21 cellular contexts compared by ENCODE assay signal in genomic region chr14:63367742-63368364, GRCh38. TPM values are rescaled to one million over a fixed set of nuclear protein-coding genes. Genes with fewer than 3 reads are reported as not detected.
DNase-seq lines count a peak whose midpoint lies in the region; ATAC-seq, FAIRE-seq and TF ChIP-seq lines count a peak whose summit lies in the region.
"Had no signal": no experiment of that assay in that cellular context is flagged by ENCODE, and none has a peak within 500 bp of the region (broad histone marks: within the 10 kb centered on the region; RNA-seq: fewer than 3 reads in every experiment).

No MANE protein-coding gene starts in this region.

- H4K20me1 ChIP-seq in H1 (replicated peaks in 1 of 2; ENCODE audit: control insufficient read depth in 1 of 2, insufficient read depth in 2 of 2, low read length in 2 of 2) (no peaks in the 10 kb centered on the region), osteoblast (ENCODE audit: insufficient read depth, low read length) (no peaks in the 10 kb centered on the region)

- H2AK5ac ChIP-seq in H1 (ENCODE audit: low read depth, low read length) = no peak overlapping the region

- no peak overlapping the region for H2BK20ac ChIP-seq in H1 (ENCODE audit: low read length)

- H3K36me3 Mint-ChIP-seq in HFFc6 (ENCODE audit: low read depth) = peaks cover 10% of the 10 kb centered on the region; the same call in 1 of the 2 replicates

- H3K4me3 Mint-ChIP-seq in HFFc6 = no peak overlapping the region

- ATAC-seq in GM18909 (IDR thresholded peaks at IDR 0.05; ENCODE audit: poor library complexity, unreplicated experiment) (no peak), GM21528 (IDR thresholded peaks at IDR 0.05; ENCODE audit: low FRiP score, unreplicated experiment) (no peak), HG03571 (IDR thresholded peaks at IDR 0.05; ENCODE audit: unreplicated experiment) (no peak)
- ATAC-seq: A549 had no signal

- no peak overlapping the region for H4K8ac ChIP-seq in H1 (ENCODE audit: extremely low read depth, insufficient read depth, low read length)

- H3K4me2 ChIP-seq in H1 (ENCODE audit: insufficient read depth in 1 of 2, low read depth in 2 of 2, low read length in 2 of 2) = no peak overlapping the region
- no peak overlapping the region for H3K4me2 ChIP-seq in osteoblast (ENCODE audit: insufficient read depth, low read length)
- H3K4me2 ChIP-seq: A549, KMS-11 had no signal

- no peak overlapping the region for H3K14ac ChIP-seq in H1 (ENCODE audit: insufficient read length)

- H2BK15ac ChIP-seq in H1 (ENCODE audit: low read length) = no peak overlapping the region

- H4K5ac ChIP-seq in H1 (ENCODE audit: insufficient read length, low read depth, low read length) = no peak overlapping the region

- no peak for TF ChIP-seq RAD21 in H1 (IDR thresholded peaks at IDR 0.05 in 1 of 2, conservative IDR thresholded peaks at IDR 0.05 in 1 of 2; ENCODE audit: low read depth in 2 of 2, low read length in 2 of 2)

- DNase-seq in AG09309 (ENCODE audit: low read depth) = no peak
- DNase-seq in HFFc6 = no peak
- no peak for DNase-seq in H1 (ENCODE audit: low read depth in 1 of 2, low spot score in 2 of 2)
- no peak for DNase-seq in osteoblast (ENCODE audit: insufficient read length, low spot score, missing footprints)
- DNase-seq in ovary = no peak
- DNase-seq: BE2C, DMS 273 treated with DMSO at 0.1 percent for 48 hours, NCI-H1092, NCI-H1694, NCI-H2107, NCI-H345, NCI-H748 treated with DMSO at 0.1 percent for 48 hours, SHP77 had no signal

- no peak for FAIRE-seq in H1 (lab: Jason Lieb, UNC)
- FAIRE-seq: A549, RCC 7860 had no signal

- no peak overlapping the region for H4K91ac ChIP-seq in H1 (replicated peaks; ENCODE audit: insufficient read length, low read length)

- no peak overlapping the region for H3K27ac ChIP-seq in H1 (ENCODE audit: low read depth, low read length)
- no peak overlapping the region for H3K27ac ChIP-seq in osteoblast (ENCODE audit: low read depth, low read length)
- no peak overlapping the region for H3K27ac ChIP-seq in ovary
- H3K27ac ChIP-seq: A549, KMS-11 had no signal

- H2BK5ac ChIP-seq in H1 (ENCODE audit: low read depth, low read length) = no peak overlapping the region

- H2BK120ac ChIP-seq in H1 (replicated peaks; ENCODE audit: low read depth, low read length) = no peak overlapping the region

- POLR2A ChIA-PET in H1 (lab: Charles Lee; ENCODE audit: partially characterized antibody) = no interaction called here

- no peaks in the 10 kb centered on the region for H3K4me1 Mint-ChIP-seq in HFFc6 (ENCODE audit: low read depth)

- H3K36me3 ChIP-seq in H1 (ENCODE audit: control insufficient read depth in 2 of 4, insufficient read depth in 4 of 4, low read length in 3 of 4) (no peaks in the 10 kb centered on the region; a peak in 2 of 8 replicates), osteoblast (ENCODE audit: insufficient read depth, low read length) (no peaks in the 10 kb centered on the region), ovary (no peaks in the 10 kb centered on the region)
- H3K36me3 ChIP-seq: BE2C had no signal

- TF ChIP-seq CTCF in AG09309 (IDR thresholded peaks at IDR 0.05; ENCODE audit: control insufficient read depth, insufficient read depth, low read depth, low read length, missing control alignments) (peak; percentile 3), HFFc6 (IDR thresholded peaks at IDR 0.05) (peak; percentile 59), H1 (IDR thresholded peaks at IDR 0.05; ENCODE audit: control extremely low read depth in 1 of 3, insufficient read depth in 1 of 3, low read depth in 1 of 3, low read length in 3 of 3) (peak in 1 of 3 experiments; percentile 7; a peak in 1 of 4 replicates), osteoblast (IDR thresholded peaks at IDR 0.05; ENCODE audit: extremely low read depth, low read depth, low read length) (peak; percentile 5), ovary (IDR thresholded peaks at IDR 0.05) (no peak)

- no peaks in the 10 kb centered on the region for H3K79me1 ChIP-seq in H1 (ENCODE audit: low read depth, low read length)

- H2BK12ac ChIP-seq in H1 (ENCODE audit: low read depth, low read length) = no peak overlapping the region

- H3K27ac Mint-ChIP-seq in HFFc6 = no peak overlapping the region

- H3K4me1 ChIP-seq in H1 (replicated peaks in 1 of 4; ENCODE audit: control insufficient read depth in 3 of 4, insufficient read depth in 4 of 4, low read length in 3 of 4) (no peaks in the 10 kb centered on the region), osteoblast (ENCODE audit: insufficient read depth, low read length) (no peaks in the 10 kb centered on the region), ovary (ENCODE audit: insufficient read depth) (no peaks in the 10 kb centered on the region)
- H3K4me1 ChIP-seq: A549, BE2C had no signal

- TF ChIP-seq EP300 in H1 (IDR thresholded peaks at IDR 0.05; ENCODE audit: borderline replicate concordance in 1 of 2, low read depth in 2 of 2, low read length in 2 of 2) = no peak
- TF ChIP-seq EP300 in ovary (IDR thresholded peaks at IDR 0.05) = no peak

- H3K9me3 ChIP-seq in H1 (ENCODE audit: insufficient read depth in 2 of 2, low read depth in 1 of 2, low read length in 1 of 2) (peaks cover 0 to 2% of the 10 kb centered on the region in 2 experiments; a peak in 1 of 4 replicates), osteoblast (ENCODE audit: low read depth, low read length) (no peaks in the 10 kb centered on the region), ovary (peaks cover 0 to 4% of the 10 kb centered on the region in 2 donors)
- H3K9me3 ChIP-seq: BE2C had no signal

- peaks cover 2% of the 10 kb centered on the region; the same call in 1 of the 2 replicates for H3K27me3 Mint-ChIP-seq in HFFc6 (ENCODE audit: insufficient read depth)

- no peak overlapping the region for H3K56ac ChIP-seq in H1 (replicated peaks; ENCODE audit: insufficient read length, low read depth, low read length)

- intact Hi-C loops in ovary (cut with DNase I) = no loop called here

- H3K79me2 ChIP-seq in H1 (ENCODE audit: control insufficient read depth in 1 of 2, insufficient read depth in 2 of 2, low read length in 2 of 2) = no peaks in the 10 kb centered on the region
- H3K79me2 ChIP-seq in osteoblast (ENCODE audit: insufficient read depth, low read length) = no peaks in the 10 kb centered on the region

- H3K27me3 ChIP-seq in H1 (replicated peaks in 1 of 4; ENCODE audit: control insufficient read depth in 3 of 4, extremely low read depth in 1 of 4, insufficient read depth in 3 of 4, low read length in 3 of 4) (no peaks in the 10 kb centered on the region), osteoblast (ENCODE audit: insufficient read depth, low read length) (no peaks in the 10 kb centered on the region), ovary (no peaks in the 10 kb centered on the region)
- H3K27me3 ChIP-seq: BE2C had no signal

- H3K18ac ChIP-seq in H1 (ENCODE audit: extremely low read depth, low read length) = no peak overlapping the region

- no peaks in the 10 kb centered on the region for H3K23me2 ChIP-seq in H1 (ENCODE audit: low read depth, low read length)

- no peak overlapping the region for H3K9ac ChIP-seq in H1 (replicated peaks in 1 of 4; ENCODE audit: extremely low read depth in 1 of 4, low read depth in 3 of 4, low read length in 3 of 4)
- H3K9ac ChIP-seq: KMS-11 had no signal

- H2AFZ ChIP-seq in H1 (ENCODE audit: low read length) (no peak overlapping the region), osteoblast (ENCODE audit: low read length) (no peak overlapping the region)

- H3K4ac ChIP-seq in H1 (replicated peaks; ENCODE audit: insufficient read length, low read depth, low read length) = no peak overlapping the region

- H3K9me3 Mint-ChIP-seq in HFFc6 = no peaks in the 10 kb centered on the region; the same call in 1 of the 2 replicates

- TF ChIP-seq POLR2A in H1 (IDR thresholded peaks at IDR 0.05; ENCODE audit: control extremely low read depth in 1 of 2, low read depth in 2 of 2, low read length in 2 of 2) = no peak
- TF ChIP-seq POLR2A in ovary (IDR thresholded peaks at IDR 0.05) = no peak

- no peak overlapping the region for H3K23ac ChIP-seq in H1 (ENCODE audit: insufficient read length)

- H3K4me3 ChIP-seq in AG09309 (ENCODE audit: control insufficient read depth, low read depth, low read length) = no peak overlapping the region
- no peak overlapping the region for H3K4me3 ChIP-seq in H1 (ENCODE audit: extremely low read depth in 1 of 4, insufficient read depth in 2 of 4, low read depth in 3 of 4, low read length in 4 of 4)
- H3K4me3 ChIP-seq in osteoblast (ENCODE audit: insufficient read depth, low read length) = no peak overlapping the region
- no peak overlapping the region for H3K4me3 ChIP-seq in ovary
- H3K4me3 ChIP-seq: A549 had no signal

- CTCF ChIA-PET in H1 (lab: Charles Lee; ENCODE audit: partially characterized antibody) = no interaction called here

TF ChIP-seq in H1, 55 proteins besides CTCF, POLR2A, EP300 and RAD21:
- TF ChIP-seq TEAD4 (IDR thresholded peaks at IDR 0.05; ENCODE audit: low read depth, low read length) (peak; percentile 45; the same call in 1 of the 2 replicates), USF2 (IDR thresholded peaks at IDR 0.05; ENCODE audit: low read length) (no peak)

RNA-seq across cellular contexts. Expression of gene GPHB5, which starts 49.1 kb away (rescaled TPM):
- not detected for total RNA-seq in HFFc6 (2021; fragmentation: NEBNext Ultra II Directional; extraction: Animal tissue kit (Norgen Biotek cat#: 25700))
- not detected in 2 replicates for total RNA-seq in H1 (2021; fragmentation: NEBNext Ultra II Directional; extraction: Animal tissue kit (Norgen Biotek cat#: 25700))
- not detected in 2 replicates for polyA plus RNA-seq in H1 (2011; rRNA removed)
- not detected for polyA plus RNA-seq in H1 (2011; cell fraction: cytosol; rRNA removed)
- polyA plus RNA-seq in H1 (2011; cell fraction: nucleus; rRNA removed) = not detected
- not detected in 4 replicates for polyA plus RNA-seq in H1 (2012, experiment 1 of 2)
- not detected for polyA plus RNA-seq in H1 (2012, experiment 2 of 2)
- not detected for polyA plus RNA-seq in H1 (2013, experiment 1 of 2)
- not detected for polyA plus RNA-seq in H1 (2013, experiment 2 of 2)
- not detected in 2 replicates for polyA minus RNA-seq in H1 (2011; rRNA and poly(A)+ RNA removed)
- not detected for polyA minus RNA-seq in H1 (2011; cell fraction: cytosol; rRNA and poly(A)+ RNA removed)
- not detected for polyA minus RNA-seq in H1 (2011; cell fraction: nucleus; rRNA and poly(A)+ RNA removed)
- total RNA-seq in osteoblast = not detected in 2 replicates
- total RNA-seq in ovary = not detected
- polyA plus RNA-seq in ovary = not detected
- total RNA-seq: Daoy, MCF 10A had no signal
- polyA plus RNA-seq: A549 had no signal

Comparison
In these comparisons a context has a peak if more than half of its experiments do, and no peak if none do; other contexts are left out.
1. CTCF ChIP-seq: peak in AG09309 (single experiment), HFFc6 (single experiment) and osteoblast (single experiment); none in ovary (0 of 3).